7 cellular contexts compared by ENCODE assay signal in genomic region chr12:27523305-27523641, GRCh38. TPM values are rescaled to one million over a fixed set of nuclear protein-coding genes. Genes with fewer than 3 reads are reported as not detected.
DNase-seq lines count a peak whose midpoint lies in the region; ATAC-seq and TF ChIP-seq lines count a peak whose summit lies in the region.

No MANE protein-coding gene starts in this region.

- peak overlapping the region; percentile 86; the same call in 1 of the 2 replicates for H3K14ac ChIP-seq in H9 (ENCODE audit: insufficient read depth, low read length)

- no peak overlapping the region; the same call in 1 of the 2 replicates for H3K4ac ChIP-seq in H9 (ENCODE audit: low read depth, low read length)

- peak overlapping the region; percentile 80 for H3K9ac ChIP-seq in H9 (ENCODE audit: extremely low read depth, insufficient read length, low read length)

- no peak for DNase-seq in H9
- DNase-seq in Peyer's patch, result no peak
- no peak for DNase-seq in esophagus squamous epithelium (lab: John Stamatoyannopoulos, UW)
- DNase-seq in sigmoid colon, result no peak
- no peak for DNase-seq in 8988T
- DNase-seq in activated CD4-positive, alpha-beta T cell treated with anti-CD3 and anti-CD28 coated beads for 48 hours, result no peak

- no peak overlapping the region for H4K91ac ChIP-seq in H9 (ENCODE audit: insufficient read length, low read depth, low read length)

- H2BK12ac ChIP-seq in H9 (ENCODE audit: insufficient read length, low read depth, low read length), result no peak overlapping the region

- peak; percentile 15 for ATAC-seq in GM18511 (IDR thresholded peaks at IDR 0.05; ENCODE audit: unreplicated experiment)

- H2BK5ac ChIP-seq in H9 (ENCODE audit: insufficient read length, low read length), result peak overlapping the region; percentile 24

- H4K5ac ChIP-seq in H9 (ENCODE audit: insufficient read length, low read depth, low read length), result peak overlapping the region; percentile 69

- 0 out of 2 replicates have a peak, but pooled peaks cover 2% of the 10 kb centered on the region for H3K79me2 ChIP-seq in H9 (ENCODE audit: insufficient read depth, low read length)

- no peak overlapping the region for H2AK5ac ChIP-seq in H9 (ENCODE audit: insufficient read length, low read length)

- peaks cover 18% of the 10 kb centered on the region for H3K23me2 ChIP-seq in H9 (ENCODE audit: insufficient read length, low read depth, low read length, poor library complexity, severe bottlenecking)

- H3K9me3 Mint-ChIP-seq in H9, result no peaks in the 10 kb centered on the region

- H3K4me1 Mint-ChIP-seq in H9, result peaks cover 38 to 42% of the 10 kb centered on the region in 2 experiments

- TF ChIP-seq POLR2A in Peyer's patch (IDR thresholded peaks at IDR 0.05) (no peak), esophagus squamous epithelium (IDR thresholded peaks at IDR 0.05) (no peak), sigmoid colon (IDR thresholded peaks at IDR 0.05) (no peak)

- peak overlapping the region; percentile 78 for H3T11ph ChIP-seq in H9 (ENCODE audit: low read length)

- no peak overlapping the region for H3K23ac ChIP-seq in H9 (ENCODE audit: insufficient read length, low read depth, low read length)

- peak overlapping the region; percentile 74 for H2BK120ac ChIP-seq in H9 (ENCODE audit: low read depth, low read length, poor library complexity, severe bottlenecking)

- peak overlapping the region; percentile 93 for H3K18ac ChIP-seq in H9 (ENCODE audit: insufficient read length, low read depth, low read length)

- H3K27ac ChIP-seq in H9 (ENCODE audit: insufficient read length, low read depth, low read length) (peak overlapping the region; percentile 69), Peyer's patch (peak overlapping the region; percentile 68 to 95 (median 84)), esophagus squamous epithelium (peak overlapping the region; percentile 88 to 97 (median 92)), sigmoid colon (peak overlapping the region; percentile 86 to 88 (median 87))

- H3K27me3 ChIP-seq in H9 (ENCODE audit: insufficient read depth, low read length) (no peaks in the 10 kb centered on the region), Peyer's patch (no peaks in the 10 kb centered on the region), esophagus squamous epithelium (no peaks in the 10 kb centered on the region), sigmoid colon (no peaks in the 10 kb centered on the region)

- no peaks in the 10 kb centered on the region for H3K79me1 ChIP-seq in H9 (ENCODE audit: insufficient read depth, low read depth, low read length, poor library complexity, severe bottlenecking)

- peak overlapping the region; percentile 79 for H3K4me2 ChIP-seq in H9 (ENCODE audit: insufficient read depth, insufficient read length, low read length)

- H4K20me1 ChIP-seq in H9 (ENCODE audit: control insufficient read depth, insufficient read depth, insufficient read length), result no peaks in the 10 kb centered on the region

- H2BK20ac ChIP-seq in H9 (ENCODE audit: low read depth, low read length, poor library complexity, severe bottlenecking), result no peak overlapping the region

- H3K4me3 ChIP-seq in Peyer's patch (peak overlapping the region; percentile 59 to 95 (median 68)), esophagus squamous epithelium (peak overlapping the region; percentile 62 to 78 (median 70)), sigmoid colon (peak overlapping the region; percentile 47 to 73 (median 69))

- H3K9me3 ChIP-seq in H9 (ENCODE audit: control insufficient read depth, low read depth, low read length) (no peaks in the 10 kb centered on the region), Peyer's patch (no peaks in the 10 kb centered on the region), esophagus squamous epithelium (no peaks in the 10 kb centered on the region), sigmoid colon (no peaks in the 10 kb centered on the region)

- H3K36me3 ChIP-seq in Peyer's patch, result no peaks in the 10 kb centered on the region
- H3K36me3 ChIP-seq in esophagus squamous epithelium, result no peaks in the 10 kb centered on the region
- no peaks in the 10 kb centered on the region for H3K36me3 ChIP-seq in sigmoid colon

- H3K36me3 Mint-ChIP-seq in H9 (ENCODE audit: insufficient read depth in 1 of 3, low read depth in 3 of 3), result peaks cover 0 to 1% (median 0%) of the 10 kb centered on the region in 3 experiments; a peak in 1 of 7 replicates

- no CpG with 5 or more reads among the region's 6 CpGs for WGBS in H9 (ENCODE audit: extremely low coverage, insufficient read length, low lambda C conversion rate)
- 0 to 3% methylated on average over 5 to 6 of the region's 6 CpGs for WGBS in esophagus squamous epithelium, 2 donors
- WGBS in sigmoid colon, 2 donors, result 1% methylated on average over 6 of the region's 6 CpGs

- no peak overlapping the region for H4K8ac ChIP-seq in H9 (replicated peaks; ENCODE audit: insufficient read length, low read depth, low read length)

- no peak for TF ChIP-seq EP300 in sigmoid colon (IDR thresholded peaks at IDR 0.05)

- no peak overlapping the region for H2BK15ac ChIP-seq in H9 (ENCODE audit: low read depth, low read length)

- H3K4me1 ChIP-seq in H9 (ENCODE audit: insufficient read depth, low read length), result peaks cover 10% of the 10 kb centered on the region; the same call in 1 of the 2 replicates
- H3K4me1 ChIP-seq in Peyer's patch, result no peaks in the 10 kb centered on the region
- peaks cover 0 to 56% (median 14%) of the 10 kb centered on the region in 3 donors for H3K4me1 ChIP-seq in esophagus squamous epithelium
- peaks cover 0 to 19% (median 7%) of the 10 kb centered on the region in 4 donors for H3K4me1 ChIP-seq in sigmoid colon

- intact Hi-C loops in esophagus squamous epithelium (cut with DNase I) (no loop called here), sigmoid colon (cut with DNase I) (loop anchor here (5.0 to 10.0 kb wide), 2 partner anchors 86 to 92 kb away; no protein-coding TSS in a partner anchor)

- H3K56ac ChIP-seq in H9 (ENCODE audit: insufficient read length, low read depth, low read length), result no peak overlapping the region

- TF ChIP-seq CTCF in H9 (conservative IDR thresholded peaks at IDR 0.05), result no peak
- TF ChIP-seq CTCF in Peyer's patch (IDR thresholded peaks at IDR 0.05), result no peak
- TF ChIP-seq CTCF in esophagus squamous epithelium (IDR thresholded peaks at IDR 0.05), result no peak
- no peak for TF ChIP-seq CTCF in sigmoid colon (IDR thresholded peaks at IDR 0.05)

- H3K27me3 Mint-ChIP-seq in H9 (ENCODE audit: low read depth), result peaks cover 26% of the 10 kb centered on the region

- peak overlapping the region; percentile 61 for H2AFZ ChIP-seq in H9 (ENCODE audit: low read length)

- peak overlapping the region; percentile 87 to 91 for H3K4me3 Mint-ChIP-seq in H9

- peak overlapping the region; percentile 94 to 99 (median 95) for H3K27ac Mint-ChIP-seq in H9

RNA-seq across cellular contexts. Expression of gene PPFIBP1, which starts 0.7 kb away (rescaled TPM):
- total RNA-seq in H9 (2021), result 28.7 and 29.2 TPM in 2 replicates
- 100 to 1,000 TPM in 1 of 4 donors, 10 to 100 TPM in 3; 37.5 to 171 (median 48.1) TPM for total RNA-seq in Peyer's patch
- total RNA-seq in esophagus squamous epithelium, result 10 to 100 TPM; 41.9 to 62.6 (median 46.7) TPM
- total RNA-seq in sigmoid colon, result 100 to 1,000 TPM in 1 of 4 donors, 10 to 100 TPM in 3; 65.3 to 101 (median 75.9) TPM
- 10 to 100 TPM in 2 of 3 donors, 1 to 10 TPM in 1; 5.5 to 18.6 (median 14.0) TPM for polyA plus RNA-seq in sigmoid colon
